ENCODE assay signal across 1 cellular context in genomic region chr19:48619692-48620565, GRCh38.
TF ChIP-seq lines count a peak whose summit lies in the region.

No MANE protein-coding gene starts in this region.

TF ChIP-seq in GM23338, 12 proteins besides CTCF, POLR2A, EP300 and RAD21 (continued from another document):
- TF ChIP-seq ETS1 (IDR thresholded peaks at IDR 0.05) (no peak), JUNB (IDR thresholded peaks at IDR 0.05; ENCODE audit: unreplicated experiment) (no peak), REST (IDR thresholded peaks at IDR 0.05; ENCODE audit: unreplicated experiment) (no peak), EZH2 (IDR thresholded peaks at IDR 0.05; ENCODE audit: low read depth, unreplicated experiment) (no peak)
